In genomic region chr1:54488831-54489626, GRCh38 we compare ENCODE assay signal across 8 cellular contexts. TPM values are rescaled to one million over a fixed set of nuclear protein-coding genes. Genes with fewer than 3 reads are reported as not detected.
A peak's percentile ranks its signal among the peaks of the same experiment; 100 is the strongest.
DNase-seq lines count a peak whose midpoint lies in the region; ATAC-seq lines count a peak whose summit lies in the region.

No MANE protein-coding gene starts in this region.

- peaks cover 38% of the 10 kb centered on the region for H3K4me1 Mint-ChIP-seq in activated T-cell treated with anti-CD3 and anti-CD28 coated beads, Interleukin-2, amount 50 U/mL, for 4 hours (ENCODE audit: low read depth)

- DNase-seq in AG20443 (ENCODE audit: low spot score) (peak; percentile 95), HS-27A (ENCODE audit: low read depth) (peak; percentile 42), NOMO-1 treated with dmso at 0.1 percent for 144 hours (lab: John Stamatoyannopoulos, UW; ENCODE audit: unreplicated experiment) (peak; percentile 41)
- peak; percentile 61 for DNase-seq in activated T-cell treated with anti-CD3 and anti-CD28 coated beads, Interleukin-2, amount 50 U/mL, for 4 hours
- peak; percentile 46 to 53 for DNase-seq in stimulated activated CD8-positive, alpha-beta memory T cell treated with anti-CD3 and anti-CD28 coated beads, Interleukin-7, amount 100 ng/mL, for 1 hour (ENCODE audit: low read depth in 2 of 2)

- H3K27me3 ChIP-seq in esophagus (ENCODE audit: control insufficient read depth in 1 of 2, insufficient read depth in 2 of 2, low read length in 2 of 2) (no peaks in the 10 kb centered on the region), mucosa of rectum (ENCODE audit: control insufficient read depth in 2 of 2, insufficient read depth in 2 of 2, low read length in 2 of 2) (no peaks in the 10 kb centered on the region)

- H3K36me3 ChIP-seq in esophagus (ENCODE audit: control insufficient read depth in 2 of 2, insufficient read depth in 2 of 2, low read length in 1 of 2) = no peaks in the 10 kb centered on the region
- H3K36me3 ChIP-seq in mucosa of rectum (ENCODE audit: control insufficient read depth in 2 of 2, insufficient read depth in 2 of 2, low read length in 2 of 2) = no peaks in the 10 kb centered on the region

- 1% methylated on average over 49 to 51 of the region's 51 CpGs for WGBS in esophagus, 2 donors

- H3K4me1 ChIP-seq in esophagus (ENCODE audit: control insufficient read depth in 2 of 2, insufficient read depth in 2 of 2, low read length in 1 of 2) = peaks cover 2 to 7% of the 10 kb centered on the region in 2 donors
- H3K4me1 ChIP-seq in mucosa of rectum (ENCODE audit: control insufficient read depth in 2 of 2, insufficient read depth in 2 of 2, low read length in 2 of 2) = peaks cover 26 to 27% of the 10 kb centered on the region in 2 donors

- H3K9me3 ChIP-seq in esophagus (ENCODE audit: control insufficient read depth in 2 of 2, insufficient read depth in 1 of 2, low read depth in 1 of 2, low read length in 1 of 2) (no peaks in the 10 kb centered on the region), mucosa of rectum (ENCODE audit: control insufficient read depth in 2 of 2, low read length in 2 of 2) (no peaks in the 10 kb centered on the region)

- ATAC-seq in GM18909 (IDR thresholded peaks at IDR 0.05; ENCODE audit: poor library complexity, unreplicated experiment) = peak; percentile 69
- peak; percentile 77 to 78 for ATAC-seq in activated T-cell treated with anti-CD3 and anti-CD28 coated beads, Interleukin-2, amount 50 U/mL, for 4 hours

- H3K27ac ChIP-seq in esophagus (ENCODE audit: low read depth in 2 of 2, low read length in 1 of 2) = peak overlapping the region; percentile 86 to 94
- H3K27ac ChIP-seq in mucosa of rectum (ENCODE audit: low read depth in 2 of 2, low read length in 2 of 2) = peak overlapping the region; percentile 77 to 88

- H3K9ac ChIP-seq in mucosa of rectum (ENCODE audit: low read depth in 1 of 2, low read length in 2 of 2) = peak overlapping the region; percentile 68 to 83

- peak overlapping the region; percentile 85 for H3K4me3 Mint-ChIP-seq in activated T-cell treated with anti-CD3 and anti-CD28 coated beads, Interleukin-2, amount 50 U/mL, for 4 hours

- H3K27me3 Mint-ChIP-seq in activated T-cell treated with anti-CD3 and anti-CD28 coated beads, Interleukin-2, amount 50 U/mL, for 4 hours (ENCODE audit: low read depth) = no peaks in the 10 kb centered on the region

- H3K9me3 Mint-ChIP-seq in activated T-cell treated with anti-CD3 and anti-CD28 coated beads, Interleukin-2, amount 50 U/mL, for 4 hours = no peaks in the 10 kb centered on the region

- no peaks in the 10 kb centered on the region for H3K36me3 Mint-ChIP-seq in activated T-cell treated with anti-CD3 and anti-CD28 coated beads, Interleukin-2, amount 50 U/mL, for 4 hours (ENCODE audit: insufficient read depth)

- H3K4me3 ChIP-seq in esophagus (ENCODE audit: low read depth in 1 of 2, low read length in 2 of 2) (peak overlapping the region; percentile 50 to 73), mucosa of rectum (ENCODE audit: low read length in 2 of 2) (peak overlapping the region; percentile 74 to 79)

RNA-seq across cellular contexts. Expression of gene ACOT11, which starts 59.0 kb away (rescaled TPM):
- under 1 TPM; 0.25 to 0.35 (median 0.34) TPM for total RNA-seq in activated T-cell treated with anti-CD3 and anti-CD28 coated beads, Interleukin-2, amount 50 U/mL, for 4 hours
- 10 to 100 TPM; 10.5 to 13.0 TPM for polyA plus RNA-seq in esophagus

Comparison
In these comparisons a context has a peak if more than half of its experiments do, and no peak if none do; other contexts are left out.
1. Peak in every context shown above with its lines: DNase-seq, ATAC-seq, H3K4me3 ChIP-seq and H3K27ac ChIP-seq.
2. DNase-seq: peak in every context shown above with its lines; median percentile 95 in AG20443; 61 in activated T-cell treated with anti-CD3 and anti-CD28 coated beads, Interleukin-2, amount 50 U/mL, for 4 hours; 50 in stimulated activated CD8-positive, alpha-beta memory T cell treated with anti-CD3 and anti-CD28 coated beads, Interleukin-7, amount 100 ng/mL, for 1 hour; 42 in HS-27A; 41 in NOMO-1 treated with dmso at 0.1 percent for 144 hours.